13 cellular contexts compared by ENCODE assay signal in genomic region chr17:45942284-45942683, GRCh38. TPM values are rescaled to one million over a fixed set of nuclear protein-coding genes. Genes with fewer than 3 reads are reported as not detected.
DNase-seq lines count a peak whose midpoint lies in the region; ATAC-seq and TF ChIP-seq lines count a peak whose summit lies in the region.
"Had no signal": no experiment of that assay in that cellular context is flagged by ENCODE, and none has a peak within 500 bp of the region (broad histone marks: within the 10 kb centered on the region; RNA-seq: fewer than 3 reads in every experiment).

No MANE protein-coding gene starts in this region.

- H3K27ac Mint-ChIP-seq in effector memory CD8-positive, alpha-beta T cell, result no peak overlapping the region
- H3K27ac Mint-ChIP-seq: activated CD8-positive, alpha-beta memory T cell treated with anti-CD3 and anti-CD28 coated beads, Interleukin-2, amount 10 ng/mL, durations not matched to agents 7 days and 5 days had no signal

- no peaks in the 10 kb centered on the region for H3K36me3 ChIP-seq in HAP-1 (replicated peaks)
- H3K36me3 ChIP-seq in adrenal gland (replicated peaks in 1 of 2), result no peaks in the 10 kb centered on the region
- H3K36me3 ChIP-seq in subcutaneous abdominal adipose tissue (ENCODE audit: control insufficient read depth in 5 of 5, insufficient read depth in 5 of 5, low read length in 5 of 5), result no peaks in the 10 kb centered on the region

- H3K4me3 ChIP-seq in HAP-1 (no peak overlapping the region), adrenal gland (no peak overlapping the region), subcutaneous abdominal adipose tissue (ENCODE audit: low read depth in 1 of 5, low read length in 5 of 5) (no peak overlapping the region)

- no peaks in the 10 kb centered on the region for H3K36me3 Mint-ChIP-seq in effector memory CD8-positive, alpha-beta T cell (ENCODE audit: insufficient read depth)
- H3K36me3 Mint-ChIP-seq: activated CD8-positive, alpha-beta memory T cell treated with anti-CD3 and anti-CD28 coated beads, Interleukin-2, amount 10 ng/mL, durations not matched to agents 7 days and 5 days had no signal

- no peaks in the 10 kb centered on the region for H3K9me3 Mint-ChIP-seq in effector memory CD8-positive, alpha-beta T cell

- peak overlapping the region in 1 of 5 donors; percentile 1 for H3K9ac ChIP-seq in subcutaneous abdominal adipose tissue (ENCODE audit: low read length in 5 of 5)
- H3K9ac ChIP-seq: parathyroid adenoma had no signal

- H3K4me1 ChIP-seq in HAP-1 (peaks cover 14% of the 10 kb centered on the region), adrenal gland (replicated peaks in 1 of 2) (no peaks in the 10 kb centered on the region), subcutaneous abdominal adipose tissue (ENCODE audit: control insufficient read depth in 5 of 5, insufficient read depth in 5 of 5, low read length in 5 of 5) (peaks cover 2 to 47% (median 29%) of the 10 kb centered on the region in 5 donors)

- no peak for TF ChIP-seq CTCF in adrenal gland (IDR thresholded peaks at IDR 0.05)

- H3K27me3 ChIP-seq in HAP-1 (ENCODE audit: low read depth) (no peaks in the 10 kb centered on the region), adrenal gland (no peaks in the 10 kb centered on the region), subcutaneous abdominal adipose tissue (ENCODE audit: control insufficient read depth in 5 of 5, insufficient read depth in 4 of 5, low read length in 5 of 5) (no peaks in the 10 kb centered on the region)

- no peak overlapping the region for H3K4me3 Mint-ChIP-seq in effector memory CD8-positive, alpha-beta T cell
- H3K4me3 Mint-ChIP-seq: activated CD8-positive, alpha-beta memory T cell treated with anti-CD3 and anti-CD28 coated beads, Interleukin-2, amount 10 ng/mL, durations not matched to agents 7 days and 5 days had no signal

- WGBS in adrenal gland, 4 donors, result 49 to 58% (median 53%) methylated on average over 11 of the region's 11 CpGs

- ATAC-seq in GM18909 (IDR thresholded peaks at IDR 0.05; ENCODE audit: poor library complexity, unreplicated experiment) (no peak), GM18867 (IDR thresholded peaks at IDR 0.05; ENCODE audit: unreplicated experiment) (no peak)
- no peak for ATAC-seq in effector memory CD8-positive, alpha-beta T cell (replicated peaks)
- ATAC-seq: activated CD8-positive, alpha-beta memory T cell treated with anti-CD3 and anti-CD28 coated beads, Interleukin-2, amount 10 ng/mL, durations not matched to agents 7 days and 5 days; Panc1 had no signal

- in situ Hi-C loops in HAP-1 (cut with MboI; ENCODE audit: low sequenced_read_pairs), result no loop called here

- DNase-seq in HAP-1 (ENCODE audit: low spot score in 2 of 2) (peak; percentile 78 to 82), adrenal gland (peak; percentile 25 to 91 (median 58)), hippocampal formation (lab: John Stamatoyannopoulos, UW) (peak; percentile 97 to 99), 8988T (no peak)
- DNase-seq in effector memory CD8-positive, alpha-beta T cell, result no peak
- DNase-seq: activated CD8-positive, alpha-beta memory T cell treated with anti-CD3 and anti-CD28 coated beads, Interleukin-2, amount 10 ng/mL, durations not matched to agents 7 days and 5 days; stimulated activated naive CD4-positive, alpha-beta T cell had no signal

- peaks cover 36 to 62% of the 10 kb centered on the region in 2 donors for H3K27me3 Mint-ChIP-seq in effector memory CD8-positive, alpha-beta T cell

- H3K4me1 Mint-ChIP-seq in effector memory CD8-positive, alpha-beta T cell (ENCODE audit: low read depth in 2 of 2), result no peaks in the 10 kb centered on the region
- H3K4me1 Mint-ChIP-seq: activated CD8-positive, alpha-beta memory T cell treated with anti-CD3 and anti-CD28 coated beads, Interleukin-2, amount 10 ng/mL, durations not matched to agents 7 days and 5 days had no signal

- TF ChIP-seq POLR2A in adrenal gland (IDR thresholded peaks at IDR 0.05), result no peak

- H3K9me3 ChIP-seq in HAP-1 (no peaks in the 10 kb centered on the region), adrenal gland (replicated peaks in 1 of 3) (no peaks in the 10 kb centered on the region), subcutaneous abdominal adipose tissue (ENCODE audit: control insufficient read depth in 5 of 5, low read length in 5 of 5) (no peaks in the 10 kb centered on the region)

- intact Hi-C loops in adrenal gland (cut with DNase I), result no loop called here

- H3K27ac ChIP-seq in adrenal gland, result no peak overlapping the region
- H3K27ac ChIP-seq in subcutaneous abdominal adipose tissue (ENCODE audit: low read depth, low read length), result peak overlapping the region; percentile 83
- H3K27ac ChIP-seq: epithelial cell of prostate, parathyroid adenoma had no signal

RNA-seq across cellular contexts. Expression of gene MAPT, which starts 47.9 kb away (rescaled TPM):
- 10 to 100 TPM in 1 of 8 donors, 1 to 10 TPM in 5, under 1 TPM in 2; 0.72 to 17.6 (median 2.5) TPM for total RNA-seq in adrenal gland
- 1 to 10 TPM; 2.2 to 6.0 (median 5.9) TPM for polyA plus RNA-seq in adrenal gland

RNA-seq across cellular contexts. Expression of gene STH, which starts 56.8 kb away (rescaled TPM):
- not detected for total RNA-seq in adrenal gland
- not detected for polyA plus RNA-seq in adrenal gland
- total RNA-seq: activated CD8-positive, alpha-beta memory T cell treated with anti-CD3 and anti-CD28 coated beads, Interleukin-2, amount 10 ng/mL, durations not matched to agents 7 days and 5 days had no signal

Comparison
In these comparisons a context has a peak if more than half of its experiments do, and no peak if none do; other contexts are left out.
1. DNase-seq: peak in HAP-1 (2 of 2), adrenal gland (7 of 7) and hippocampal formation (2 of 2); none in 8988T (single experiment) and effector memory CD8-positive, alpha-beta T cell (0 of 3).